Comparison of ENCODE assay signal across 8 cellular contexts in genomic region chr20:36093804-36094145, GRCh38.
DNase-seq lines count a peak whose midpoint lies in the region; ATAC-seq and TF ChIP-seq lines count a peak whose summit lies in the region.

No MANE protein-coding gene starts in this region.

- H3K9ac ChIP-seq in HCT116 (ENCODE audit: low read length) = peak overlapping the region; percentile 75
- no peak overlapping the region for H3K9ac ChIP-seq in smooth muscle cell (ENCODE audit: low read depth)

- CTCF ChIA-PET in HCT116 (lab: Charles Lee) = interaction anchor here (0.9 kb wide), 1 partner anchor 45 kb away, joined by 4 read pairs; no protein-coding TSS in a partner anchor
- CTCF ChIA-PET in activated CD8-positive, alpha-beta T cell treated with anti-CD3 and anti-CD28 coated beads, Interleukin-2, amount 10 ng/mL, durations not matched to agents 7 days and 5 days (lab: Charles Lee) = no interaction called here

- H3K36me3 ChIP-seq in HCT116 (ENCODE audit: control insufficient read depth in 1 of 2, insufficient read depth in 2 of 2, low read length in 2 of 2) = no peaks in the 10 kb centered on the region
- no peaks in the 10 kb centered on the region for H3K36me3 ChIP-seq in smooth muscle cell (ENCODE audit: low read depth)

- H3K9me3 ChIP-seq in HCT116 (ENCODE audit: control insufficient read depth in 1 of 2, insufficient read depth in 1 of 2, low read depth in 1 of 2, low read length in 2 of 2) (no peaks in the 10 kb centered on the region), right cardiac atrium (ENCODE audit: control insufficient read depth, low read length) (no peaks in the 10 kb centered on the region), smooth muscle cell (replicated peaks; ENCODE audit: low read depth) (no peaks in the 10 kb centered on the region)

- 2% methylated on average over 2 of the region's 2 CpGs for WGBS in right cardiac atrium
- no CpG with 5 or more reads among the region's 2 CpGs for WGBS in smooth muscle cell (ENCODE audit: low lambda C conversion rate)

- H3K27me3 Mint-ChIP-seq in activated CD8-positive, alpha-beta T cell treated with anti-CD3 and anti-CD28 coated beads, Interleukin-2, amount 10 ng/mL, durations not matched to agents 7 days and 5 days (ENCODE audit: low read depth) = peaks cover 40% of the 10 kb centered on the region
- peaks cover 41% of the 10 kb centered on the region for H3K27me3 Mint-ChIP-seq in activated T-helper 2 cell treated with anti-CD3 and anti-CD28 coated beads, Interferon-gamma antibody, Interleukin-2, Interleukin-4, amounts not matched to agents 10 μg/mL and 5 μg/mL and 100 μg/mL, durations not matched to agents 14 hours and 24 hours and 36 hours (ENCODE audit: low read depth)

- no peak for TF ChIP-seq POLR2A in HCT116 (IDR thresholded peaks at IDR 0.05; ENCODE audit: borderline replicate concordance, extremely low read depth, insufficient read depth, insufficient read length)

- no peaks in the 10 kb centered on the region for H3K9me3 Mint-ChIP-seq in activated CD8-positive, alpha-beta T cell treated with anti-CD3 and anti-CD28 coated beads, Interleukin-2, amount 10 ng/mL, durations not matched to agents 7 days and 5 days (ENCODE audit: insufficient read depth)
- H3K9me3 Mint-ChIP-seq in activated T-helper 2 cell treated with anti-CD3 and anti-CD28 coated beads, Interferon-gamma antibody, Interleukin-2, Interleukin-4, amounts not matched to agents 10 μg/mL and 5 μg/mL and 100 μg/mL, durations not matched to agents 14 hours and 24 hours and 36 hours = no peaks in the 10 kb centered on the region

- peak overlapping the region; percentile 82 to 87 for H3K4me3 ChIP-seq in HCT116 (replicated peaks in 1 of 2; ENCODE audit: low read depth in 1 of 2, low read length in 2 of 2)
- H3K4me3 ChIP-seq in right cardiac atrium (ENCODE audit: low read length) = peak overlapping the region; percentile 67
- H3K4me3 ChIP-seq in smooth muscle cell = peak overlapping the region; percentile 71

- TF ChIP-seq CTCF in HCT116 (IDR thresholded peaks at IDR 0.05 in 2 of 3, conservative IDR thresholded peaks at IDR 0.05 in 1 of 3; ENCODE audit: borderline replicate concordance in 1 of 3, insufficient read depth in 1 of 3, low read depth in 2 of 3, low read length in 2 of 3) = no peak
- TF ChIP-seq CTCF in smooth muscle cell (IDR thresholded peaks at IDR 0.05; ENCODE audit: borderline replicate concordance, insufficient read depth, poor library complexity, severe bottlenecking) = no peak

- H3K27ac Mint-ChIP-seq in activated CD8-positive, alpha-beta T cell treated with anti-CD3 and anti-CD28 coated beads, Interleukin-2, amount 10 ng/mL, durations not matched to agents 7 days and 5 days = no peak overlapping the region
- H3K27ac Mint-ChIP-seq in activated T-helper 2 cell treated with anti-CD3 and anti-CD28 coated beads, Interferon-gamma antibody, Interleukin-2, Interleukin-4, amounts not matched to agents 10 μg/mL and 5 μg/mL and 100 μg/mL, durations not matched to agents 14 hours and 24 hours and 36 hours = no peak overlapping the region

- RAD21 ChIA-PET in HCT116 (lab: Charles Lee; ENCODE audit: low non-redundant PET in 1 of 2, low total read pairs in 2 of 2, uncharacterized antibody in 2 of 2, unreplicated experiment in 2 of 2) = interaction anchor here in 1 of 2 experiments (1.3 kb wide), 1 partner anchor 45 kb away, joined by 5 read pairs; no protein-coding TSS in a partner anchor

- H2AFZ ChIP-seq in HCT116 (ENCODE audit: low read depth, low read length, poor library complexity, severe bottlenecking) (peak overlapping the region; percentile 40), smooth muscle cell (ENCODE audit: low read depth) (no peak overlapping the region)

- intact Hi-C loops in HCT116 (cut with micrococcal nuclease) (no loop called here), right cardiac atrium (cut with DNase I) (no loop called here)
- intact Hi-C loops in activated T-helper 2 cell treated with anti-CD3 and anti-CD28 coated beads, Interferon-gamma antibody, Interleukin-2, Interleukin-4, amounts not matched to agents 10 μg/mL and 5 μg/mL and 100 μg/mL, durations not matched to agents 14 hours and 24 hours and 36 hours (cut with micrococcal nuclease) = no loop called here

- TF ChIP-seq RAD21 in HCT116 (IDR thresholded peaks at IDR 0.05; ENCODE audit: low read depth) = no peak

- POLR2A ChIA-PET in HCT116 (lab: Charles Lee) = no interaction called here
- POLR2A ChIA-PET in activated CD8-positive, alpha-beta T cell treated with anti-CD3 and anti-CD28 coated beads, Interleukin-2, amount 10 ng/mL, durations not matched to agents 7 days and 5 days (lab: Charles Lee) = no interaction called here

- peak overlapping the region; percentile 68 for H3K27ac ChIP-seq in HCT116 (ENCODE audit: low read depth, low read length)
- no peak overlapping the region for H3K27ac ChIP-seq in right cardiac atrium (ENCODE audit: low read length)
- H3K27ac ChIP-seq in smooth muscle cell (ENCODE audit: low read depth) = no peak overlapping the region

- DNase-seq in HCT116 (ENCODE audit: low read depth, low spot score) = no peak
- DNase-seq in activated CD8-positive, alpha-beta T cell treated with anti-CD3 and anti-CD28 coated beads, Interleukin-2, amount 10 ng/mL, durations not matched to agents 7 days and 5 days = no peak
- DNase-seq in right cardiac atrium = no peak
- DNase-seq in smooth muscle cell (lab: John Stamatoyannopoulos, UW; ENCODE audit: unreplicated experiment) = no peak
- DNase-seq in NCI-H510A treated with DMSO at 0.1 percent for 48 hours (lab: John Stamatoyannopoulos, UW) = no peak
- DNase-seq in activated T-helper 2 cell treated with anti-CD3 and anti-CD28 coated beads, Interferon-gamma antibody, Interleukin-2, Interleukin-4, amounts not matched to agents 10 μg/mL and 5 μg/mL and 100 μg/mL, durations not matched to agents 14 hours and 24 hours and 36 hours (ENCODE audit: low spot score) = no peak

- no peaks in the 10 kb centered on the region for H3K27me3 ChIP-seq in HCT116 (ENCODE audit: insufficient read depth, low read length)
- no peaks in the 10 kb centered on the region for H3K27me3 ChIP-seq in right cardiac atrium (ENCODE audit: control insufficient read depth, insufficient read depth)
- H3K27me3 ChIP-seq in smooth muscle cell (ENCODE audit: low read depth) = peaks cover 53% of the 10 kb centered on the region

- no peaks in the 10 kb centered on the region for H3K9me2 ChIP-seq in HCT116 (ENCODE audit: insufficient read depth)

- peaks cover 40 to 76% of the 10 kb centered on the region in 2 experiments for H3K4me1 ChIP-seq in HCT116 (ENCODE audit: control insufficient read depth in 1 of 2, insufficient read depth in 2 of 2, low read length in 2 of 2)
- peaks cover 3% of the 10 kb centered on the region for H3K4me1 ChIP-seq in right cardiac atrium (ENCODE audit: control insufficient read depth, insufficient read depth, low read length)
- H3K4me1 ChIP-seq in smooth muscle cell (ENCODE audit: low read depth) = peaks cover 30% of the 10 kb centered on the region

- H3K4me2 ChIP-seq in HCT116 (ENCODE audit: low read length) = peak overlapping the region; percentile 100
- peak overlapping the region; percentile 99 for H3K4me2 ChIP-seq in smooth muscle cell

- peak overlapping the region; percentile 15 for H3K4me3 Mint-ChIP-seq in activated CD8-positive, alpha-beta T cell treated with anti-CD3 and anti-CD28 coated beads, Interleukin-2, amount 10 ng/mL, durations not matched to agents 7 days and 5 days
- H3K4me3 Mint-ChIP-seq in activated T-helper 2 cell treated with anti-CD3 and anti-CD28 coated beads, Interferon-gamma antibody, Interleukin-2, Interleukin-4, amounts not matched to agents 10 μg/mL and 5 μg/mL and 100 μg/mL, durations not matched to agents 14 hours and 24 hours and 36 hours (ENCODE audit: low read depth) = no peak overlapping the region

- H3K79me2 ChIP-seq in HCT116 (ENCODE audit: insufficient read depth, low read length) (no peaks in the 10 kb centered on the region), smooth muscle cell (ENCODE audit: low read depth) (no peaks in the 10 kb centered on the region)

- H4K20me1 ChIP-seq in HCT116 (ENCODE audit: insufficient read depth) (no peaks in the 10 kb centered on the region), smooth muscle cell (ENCODE audit: low read depth) (no peaks in the 10 kb centered on the region)

- H3K36me3 Mint-ChIP-seq in activated CD8-positive, alpha-beta T cell treated with anti-CD3 and anti-CD28 coated beads, Interleukin-2, amount 10 ng/mL, durations not matched to agents 7 days and 5 days (ENCODE audit: low read depth) = peaks cover 2% of the 10 kb centered on the region
- H3K36me3 Mint-ChIP-seq in activated T-helper 2 cell treated with anti-CD3 and anti-CD28 coated beads, Interferon-gamma antibody, Interleukin-2, Interleukin-4, amounts not matched to agents 10 μg/mL and 5 μg/mL and 100 μg/mL, durations not matched to agents 14 hours and 24 hours and 36 hours (ENCODE audit: low read depth) = no peaks in the 10 kb centered on the region

- H3F3A ChIP-seq in smooth muscle cell (ENCODE audit: low read depth) = no peaks in the 10 kb centered on the region

- BruUV-seq in HCT116 (replicated peaks; lab: Mats Ljungman, UMichigan) = no TSS peak

- peaks cover 24% of the 10 kb centered on the region for H3K4me1 Mint-ChIP-seq in activated CD8-positive, alpha-beta T cell treated with anti-CD3 and anti-CD28 coated beads, Interleukin-2, amount 10 ng/mL, durations not matched to agents 7 days and 5 days (ENCODE audit: low read depth)
- peaks cover 15% of the 10 kb centered on the region for H3K4me1 Mint-ChIP-seq in activated T-helper 2 cell treated with anti-CD3 and anti-CD28 coated beads, Interferon-gamma antibody, Interleukin-2, Interleukin-4, amounts not matched to agents 10 μg/mL and 5 μg/mL and 100 μg/mL, durations not matched to agents 14 hours and 24 hours and 36 hours (ENCODE audit: low read depth)

- ATAC-seq in HCT116 (peak; percentile 59), right cardiac atrium (peak in 1 of 2 donors; percentile 6), GM19452 (IDR thresholded peaks at IDR 0.05; ENCODE audit: unreplicated experiment) (no peak), HG02885 (IDR thresholded peaks at IDR 0.05; ENCODE audit: poor library complexity, unreplicated experiment) (no peak)
- ATAC-seq in activated CD8-positive, alpha-beta T cell treated with anti-CD3 and anti-CD28 coated beads, Interleukin-2, amount 10 ng/mL, durations not matched to agents 7 days and 5 days = no peak

TF ChIP-seq in HCT116, 20 proteins besides CTCF, POLR2A, EP300 and RAD21 (continues in another document):
- TF ChIP-seq ZNF274 (IDR thresholded peaks at IDR 0.05; ENCODE audit: low read depth, low read length) = no peak
- no peak for TF ChIP-seq POLR2AphosphoS5 (IDR thresholded peaks at IDR 0.05; ENCODE audit: low read depth, low read length)
- no peak for TF ChIP-seq EZH2 (IDR thresholded peaks at IDR 0.05)
